ENCODE assay signal across 14 cellular contexts in genomic region chr10:12435348-12435747, GRCh38.
"Had no signal": no experiment of that assay in that cellular context is flagged by ENCODE, and none has a peak within 500 bp of the region (broad histone marks: within the 10 kb centered on the region; RNA-seq: fewer than 3 reads in every experiment).

No MANE protein-coding gene starts in this region.

- H3K36me3 ChIP-seq: breast epithelium, upper lobe of left lung had no signal

- H3K4me3 ChIP-seq: breast epithelium, upper lobe of left lung had no signal

- DNase-seq: activated CD4-positive, alpha-beta T cell treated with anti-CD3 and anti-CD28 coated beads, Interleukin-2, amount 10 ng/mL, durations not matched to agents 24 days and 14 days; activated naive CD4-positive, alpha-beta T cell; aorta; immature natural killer cell; occipital lobe; right cardiac atrium; stimulated activated naive CD8-positive, alpha-beta T cell treated with anti-CD3 and anti-CD28 coated beads, Interleukin-15, Interleukin-2, amounts not matched to agents 100 U/mL and 50 U/mL, for 24 hours; upper lobe of left lung had no signal

- H3K9me3 ChIP-seq: breast epithelium had no signal

- ATAC-seq: esophagus mucosa; left colon; natural killer cell treated with Interleukin-12 subunit alpha and Interleukin-12 subunit beta and Interleukin-15 and Interleukin-18, amount 100 ng/mL, for 72 hours; stimulated activated naive CD8-positive, alpha-beta T cell treated with anti-CD3 and anti-CD28 coated beads, Interleukin-15, Interleukin-2, amounts not matched to agents 100 U/mL and 50 U/mL, for 24 hours; WTC11 had no signal

- FAIRE-seq: endometrium had no signal

- H3K4me1 ChIP-seq: breast epithelium, upper lobe of left lung had no signal

- H3K27me3 ChIP-seq: breast epithelium, upper lobe of left lung had no signal

- H3K27ac ChIP-seq: breast epithelium, upper lobe of left lung had no signal
